ENCODE assay signal across 3 cellular contexts in the genomic region with DNA sequence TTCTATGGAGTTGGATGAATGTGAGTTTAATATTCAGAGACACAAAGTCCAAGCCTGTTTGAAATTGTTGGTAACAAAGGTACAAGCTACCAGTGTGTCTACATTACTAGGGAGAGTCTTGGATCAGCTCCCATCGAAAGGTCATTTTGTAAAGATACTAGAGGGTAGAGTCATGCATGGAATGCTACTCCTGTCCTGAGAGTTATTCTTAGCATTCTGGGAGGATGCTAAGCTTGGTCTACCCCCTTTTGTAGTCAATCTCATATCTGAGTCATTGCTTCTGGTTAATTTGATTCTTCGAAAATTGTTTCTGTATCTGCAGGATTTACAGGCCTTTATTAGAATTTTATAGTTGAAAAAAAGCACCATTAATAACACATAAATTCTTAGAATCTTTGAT.
TF ChIP-seq lines count a peak whose summit lies in the region.

No MANE protein-coding gene starts in this region.

TF ChIP-seq in WTC11, 78 proteins besides CTCF, POLR2A, EP300 and RAD21:
- TF ChIP-seq, protein P1, sequence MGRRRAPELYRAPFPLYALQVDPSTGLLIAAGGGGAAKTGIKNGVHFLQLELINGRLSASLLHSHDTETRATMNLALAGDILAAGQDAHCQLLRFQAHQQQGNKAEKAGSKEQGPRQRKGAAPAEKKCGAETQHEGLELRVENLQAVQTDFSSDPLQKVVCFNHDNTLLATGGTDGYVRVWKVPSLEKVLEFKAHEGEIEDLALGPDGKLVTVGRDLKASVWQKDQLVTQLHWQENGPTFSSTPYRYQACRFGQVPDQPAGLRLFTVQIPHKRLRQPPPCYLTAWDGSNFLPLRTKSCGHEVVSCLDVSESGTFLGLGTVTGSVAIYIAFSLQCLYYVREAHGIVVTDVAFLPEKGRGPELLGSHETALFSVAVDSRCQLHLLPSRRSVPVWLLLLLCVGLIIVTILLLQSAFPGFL (CRISPR knock-in tag; IDR thresholded peaks at IDR 0.05; ENCODE audit: borderline replicate concordance) = no peak
- TF ChIP-seq ZNF219 (CRISPR knock-in tag; IDR thresholded peaks at IDR 0.05; ENCODE audit: borderline replicate concordance) = no peak

TF ChIP-seq in H1, 55 proteins besides CTCF, POLR2A, EP300 and RAD21:
- TF ChIP-seq RXRA (IDR thresholded peaks at IDR 0.05; ENCODE audit: insufficient read depth, low read depth, low read length) (no peak), ZNF274 (IDR thresholded peaks at IDR 0.05; ENCODE audit: borderline replicate concordance, extremely low read depth, low read length) (no peak), SIX5 (IDR thresholded peaks at IDR 0.05; ENCODE audit: low read depth, low read length) (no peak), TEAD4 (IDR thresholded peaks at IDR 0.05; ENCODE audit: low read depth, low read length) (no peak), SAP30 (IDR thresholded peaks at IDR 0.05; ENCODE audit: insufficient read depth, insufficient replicate concordance, low read length) (no peak), CREB1 (IDR thresholded peaks at IDR 0.05) (no peak)

TF ChIP-seq in neural cell, 6 proteins besides CTCF, POLR2A, EP300 and RAD21:
- TF ChIP-seq SMC3 (conservative IDR thresholded peaks at IDR 0.05; ENCODE audit: poor library complexity) (no peak), POLR2AphosphoS5 (IDR thresholded peaks at IDR 0.05) (no peak), MXI1 (conservative IDR thresholded peaks at IDR 0.05; ENCODE audit: poor library complexity, severe bottlenecking) (no peak), TAF1 (IDR thresholded peaks at IDR 0.05; ENCODE audit: low read depth) (no peak), EZH2 (IDR thresholded peaks at IDR 0.05; ENCODE audit: borderline replicate concordance, insufficient read depth, low read length, poor library complexity, severe bottlenecking) (no peak), REST (IDR thresholded peaks at IDR 0.05; ENCODE audit: borderline replicate concordance) (no peak)
TF ChIP-seq in neural cell: peak in this region for 0.
